In genomic region chr18:67661555-67661954, GRCh38 we compare ENCODE assay signal across 7 cellular contexts.
"Had no signal": no experiment of that assay in that cellular context is flagged by ENCODE, and none has a peak within 500 bp of the region (broad histone marks: within the 10 kb centered on the region; RNA-seq: fewer than 3 reads in every experiment).

No MANE protein-coding gene starts in this region.

- ATAC-seq: GM23338, HepG2, K562 had no signal

- DNase-seq: H9, HCEC 1CT, KG1 had no signal

- H3K4me3 ChIP-seq: GM23338, K562 had no signal

- H3K27ac ChIP-seq: HL-60 had no signal
